ENCODE assay signal across 23 cellular contexts in the genomic region with DNA sequence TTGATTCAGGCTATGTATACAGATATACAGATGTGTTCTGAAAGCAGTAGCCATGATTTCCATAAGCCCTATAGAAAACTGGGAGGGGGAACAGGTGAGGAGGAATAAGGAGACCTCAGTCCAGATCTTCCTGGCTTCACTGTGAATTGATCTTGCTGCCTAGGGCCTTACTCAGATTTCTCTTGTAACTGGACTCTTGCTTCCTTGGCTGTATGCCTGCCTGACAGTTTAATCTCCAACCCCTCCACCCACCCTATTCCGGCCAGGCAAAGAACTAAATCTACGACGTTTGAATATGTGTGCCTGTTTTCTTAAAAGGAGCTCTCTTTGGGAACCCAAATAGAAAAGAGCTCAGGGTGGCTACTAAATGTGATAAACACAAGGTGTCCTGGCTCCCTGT.
"Had no signal": no experiment of that assay in that cellular context is flagged by ENCODE, and none has a peak within 500 bp of the region (broad histone marks: within the 10 kb centered on the region; RNA-seq: fewer than 3 reads in every experiment).

No MANE protein-coding gene starts in this region.

- H3K27me3 Mint-ChIP-seq: activated naive CD8-positive, alpha-beta T cell treated with anti-CD3 and anti-CD28 coated beads, Interleukin-2, amount 10 ng/mL, durations not matched to agents 7 days and 5 days; stimulated activated naive CD8-positive, alpha-beta T cell treated with anti-CD3 and anti-CD28 coated beads, Interleukin-15, Interleukin-2, amounts not matched to agents 100 ng/mL and 50 ng/mL, for 24 hours; T-helper 17 cell had no signal

- ATAC-seq: esophagus mucosa, left lung, psoas muscle, right cardiac atrium, T-helper 17 cell had no signal

- H3K4me1 Mint-ChIP-seq: activated naive CD8-positive, alpha-beta T cell treated with anti-CD3 and anti-CD28 coated beads, Interleukin-2, amount 10 ng/mL, durations not matched to agents 7 days and 5 days; T-helper 17 cell had no signal

- H3K36me3 ChIP-seq: left lung, ovary, thyroid gland had no signal

- H3K4me1 ChIP-seq: left lung, psoas muscle, thyroid gland had no signal

- H3K4me3 Mint-ChIP-seq: activated naive CD4-positive, alpha-beta T cell treated with anti-CD3 and anti-CD28 coated beads for 36 hours; activated naive CD8-positive, alpha-beta T cell treated with anti-CD3 and anti-CD28 coated beads, Interleukin-2, amount 10 ng/mL, durations not matched to agents 7 days and 5 days; stimulated activated naive CD8-positive, alpha-beta T cell treated with anti-CD3 and anti-CD28 coated beads, Interleukin-15, Interleukin-2, amounts not matched to agents 100 ng/mL and 50 ng/mL, for 24 hours; T-helper 17 cell had no signal

- DNase-seq: activated CD4-positive, alpha-beta T cell treated with anti-CD3 and anti-CD28 coated beads for 4 hours; activated CD4-positive, alpha-beta T cell treated with anti-CD3 and anti-CD28 coated beads, Interleukin-2, amount 50 U/mL, for 48 hours; activated CD4-positive, CD25-positive, alpha-beta regulatory T cell; activated effector memory CD4-positive, alpha-beta T cell treated with Interleukin-2 at 50 U/mL for 16 hours; activated naive CD4-positive, alpha-beta T cell treated with anti-CD3 and anti-CD28 coated beads for 36 hours; activated naive CD8-positive, alpha-beta T cell treated with anti-CD3 and anti-CD28 coated beads, Interleukin-2, amount 10 ng/mL, durations not matched to agents 7 days and 5 days; activated T-cell treated with anti-CD3 and anti-CD28 coated beads, Interleukin-2, amount 50 U/mL, for 48 hours; amygdala; caudate nucleus; effector memory CD4-positive, alpha-beta T cell; foreskin melanocyte; kidney; left lung; ovary; psoas muscle; right cardiac atrium; stimulated activated CD4-positive, alpha-beta T cell treated with anti-CD3 and anti-CD28 coated beads, Interleukin-1b, Interleukin-23, amount 100 ng/mL, for 48 hours; substantia nigra; SW 1271; T-helper 17 cell; thyroid gland had no signal

- H3K9me3 Mint-ChIP-seq: activated naive CD4-positive, alpha-beta T cell treated with anti-CD3 and anti-CD28 coated beads for 36 hours; activated naive CD8-positive, alpha-beta T cell treated with anti-CD3 and anti-CD28 coated beads, Interleukin-2, amount 10 ng/mL, durations not matched to agents 7 days and 5 days; stimulated activated naive CD8-positive, alpha-beta T cell treated with anti-CD3 and anti-CD28 coated beads, Interleukin-15, Interleukin-2, amounts not matched to agents 100 ng/mL and 50 ng/mL, for 24 hours had no signal

- H3K9me3 ChIP-seq: left lung, ovary, psoas muscle, thyroid gland had no signal

- H3K27me3 ChIP-seq: ovary, thyroid gland had no signal

- H3K36me3 Mint-ChIP-seq: activated naive CD8-positive, alpha-beta T cell treated with anti-CD3 and anti-CD28 coated beads, Interleukin-2, amount 10 ng/mL, durations not matched to agents 7 days and 5 days had no signal

- H3K4me3 ChIP-seq: left lung, ovary, psoas muscle, thyroid gland had no signal

- H3K27ac Mint-ChIP-seq: activated naive CD4-positive, alpha-beta T cell treated with anti-CD3 and anti-CD28 coated beads for 36 hours; activated naive CD8-positive, alpha-beta T cell treated with anti-CD3 and anti-CD28 coated beads, Interleukin-2, amount 10 ng/mL, durations not matched to agents 7 days and 5 days; stimulated activated naive CD8-positive, alpha-beta T cell treated with anti-CD3 and anti-CD28 coated beads, Interleukin-15, Interleukin-2, amounts not matched to agents 100 ng/mL and 50 ng/mL, for 24 hours; T-helper 17 cell had no signal

- H3K27ac ChIP-seq: left lung, ovary, psoas muscle, thyroid gland had no signal
